In genomic region chr17:19431691-19432090, GRCh38 we compare ENCODE assay signal across 25 cellular contexts. TPM values are rescaled to one million over a fixed set of nuclear protein-coding genes. Genes with fewer than 3 reads are reported as not detected.
DNase-seq lines count a peak whose midpoint lies in the region; ATAC-seq, FAIRE-seq and TF ChIP-seq lines count a peak whose summit lies in the region.
"Had no signal": no experiment of that assay in that cellular context is flagged by ENCODE, and none has a peak within 500 bp of the region (broad histone marks: within the 10 kb centered on the region; RNA-seq: fewer than 3 reads in every experiment).

No MANE protein-coding gene starts in this region.

- H3K36me3 ChIP-seq in H1 (ENCODE audit: control insufficient read depth in 2 of 4, insufficient read depth in 4 of 4, low read length in 3 of 4) (no peaks in the 10 kb centered on the region), neuronal stem cell (replicated peaks in 1 of 2; ENCODE audit: control insufficient read depth in 2 of 2, insufficient read depth in 2 of 2, low read length in 2 of 2) (no peaks in the 10 kb centered on the region), mucosa of descending colon (ENCODE audit: low read depth) (no peaks in the 10 kb centered on the region)
- H3K36me3 ChIP-seq: BE2C; BLaER1 treated with 17β-estradiol and CSF1 and Interleukin-3, amounts not matched to agents 10 nM and 100 nM; HAP-1 had no signal

- H3K14ac ChIP-seq in H9 (ENCODE audit: insufficient read depth, low read length), result no peak overlapping the region
- H3K14ac ChIP-seq in H1 (ENCODE audit: insufficient read length), result no peak overlapping the region
- H3K14ac ChIP-seq in neuronal stem cell (ENCODE audit: low read length), result no peak overlapping the region

- H3K27ac ChIP-seq in H9 (ENCODE audit: insufficient read length, low read depth, low read length), result no peak overlapping the region
- no peak overlapping the region for H3K27ac ChIP-seq in H1 (ENCODE audit: low read depth, low read length)
- H3K27ac ChIP-seq in neuronal stem cell (replicated peaks; ENCODE audit: low read length), result peak overlapping the region; percentile 83
- H3K27ac ChIP-seq: A549; BLaER1 treated with 17β-estradiol and CSF1 and Interleukin-3, amounts not matched to agents 10 nM and 100 nM; GM23248 had no signal

- no peak for TF ChIP-seq RAD21 in H1 (IDR thresholded peaks at IDR 0.05 in 1 of 2, conservative IDR thresholded peaks at IDR 0.05 in 1 of 2; ENCODE audit: low read depth in 2 of 2, low read length in 2 of 2)

- WGBS in H9 (ENCODE audit: extremely low coverage, insufficient read length, low lambda C conversion rate), result no CpG with 5 or more reads among the region's 3 CpGs
- 92% methylated on average over 3 of the region's 3 CpGs; no CpG with 5 or more reads in 1 of the 2 experiments for WGBS in H1 (ENCODE audit: extremely low coverage in 1 of 2, insufficient coverage in 1 of 2, insufficient read length in 1 of 2, insufficient replicate concordance in 2 of 2, low coverage in 1 of 2, low lambda C conversion rate in 2 of 2, missing lambda C conversion rate in 1 of 2), 2 experiments
- WGBS in neuronal stem cell (ENCODE audit: extremely low coverage in 2 of 2, insufficient read length in 2 of 2, insufficient replicate concordance in 1 of 2), 2 donors, result no CpG with 5 or more reads among the region's 3 CpGs

- H3K56ac ChIP-seq in H9 (ENCODE audit: insufficient read length, low read depth, low read length) (no peak overlapping the region), H1 (replicated peaks; ENCODE audit: insufficient read length, low read depth, low read length) (no peak overlapping the region)

- no peak overlapping the region for H2AK5ac ChIP-seq in H9 (ENCODE audit: insufficient read length, low read length)
- 0 out of 2 replicates have a peak overlapping the region, but pooled peaks have one; percentile 11 for H2AK5ac ChIP-seq in H1 (ENCODE audit: low read depth, low read length)
- no peak overlapping the region for H2AK5ac ChIP-seq in neuronal stem cell (ENCODE audit: low read depth, low read length)

- no peak for TF ChIP-seq EP300 in H1 (IDR thresholded peaks at IDR 0.05; ENCODE audit: borderline replicate concordance in 1 of 2, low read depth in 2 of 2, low read length in 2 of 2)

- no peaks in the 10 kb centered on the region for H3K9me3 ChIP-seq in H9 (ENCODE audit: control insufficient read depth, low read depth, low read length)
- no peaks in the 10 kb centered on the region for H3K9me3 ChIP-seq in H1 (ENCODE audit: insufficient read depth in 2 of 2, low read depth in 1 of 2, low read length in 1 of 2)
- no peaks in the 10 kb centered on the region for H3K9me3 ChIP-seq in neuronal stem cell (replicated peaks in 1 of 2; ENCODE audit: control insufficient read depth in 2 of 2, insufficient read depth in 1 of 2, low read depth in 1 of 2, low read length in 2 of 2)
- no peaks in the 10 kb centered on the region for H3K9me3 ChIP-seq in mucosa of descending colon
- H3K9me3 ChIP-seq: A549; BE2C; BLaER1 treated with 17β-estradiol and CSF1 and Interleukin-3, amounts not matched to agents 10 nM and 100 nM; HAP-1 had no signal

- intact Hi-C loops in mucosa of descending colon (cut with DNase I, micrococcal nuclease), result no loop called here

- H4K91ac ChIP-seq in H9 (ENCODE audit: insufficient read length, low read depth, low read length), result no peak overlapping the region
- H4K91ac ChIP-seq in H1 (replicated peaks; ENCODE audit: insufficient read length, low read length), result no peak overlapping the region
- H4K91ac ChIP-seq in neuronal stem cell (ENCODE audit: low read depth, low read length, poor library complexity), result no peak overlapping the region

- H2BK120ac ChIP-seq in H9 (ENCODE audit: low read depth, low read length, poor library complexity, severe bottlenecking) (no peak overlapping the region), H1 (replicated peaks; ENCODE audit: low read depth, low read length) (no peak overlapping the region), neuronal stem cell (ENCODE audit: low read depth, low read length) (no peak overlapping the region)

- no peak overlapping the region for H3K9ac ChIP-seq in H9 (ENCODE audit: extremely low read depth, insufficient read length, low read length)
- no peak overlapping the region for H3K9ac ChIP-seq in H1 (replicated peaks in 1 of 4; ENCODE audit: extremely low read depth in 1 of 4, low read depth in 3 of 4, low read length in 3 of 4)
- H3K9ac ChIP-seq in neuronal stem cell (ENCODE audit: low read depth, low read length, poor library complexity), result no peak overlapping the region
- H3K9ac ChIP-seq: BLaER1 treated with 17β-estradiol and CSF1 and Interleukin-3, amounts not matched to agents 10 nM and 100 nM; GM23248 had no signal

- no peak overlapping the region for H3K4me3 ChIP-seq in H1 (ENCODE audit: extremely low read depth in 1 of 4, insufficient read depth in 2 of 4, low read depth in 3 of 4, low read length in 4 of 4)
- H3K4me3 ChIP-seq in neuronal stem cell (ENCODE audit: low read length in 2 of 2), result no peak overlapping the region
- no peak overlapping the region for H3K4me3 ChIP-seq in mucosa of descending colon
- H3K4me3 ChIP-seq: A549; BLaER1 treated with 17β-estradiol and CSF1 and Interleukin-3, amounts not matched to agents 10 nM and 100 nM; GM23248; HAP-1 had no signal

- CTCF ChIA-PET in H1 (lab: Charles Lee; ENCODE audit: partially characterized antibody), result interaction anchor here (0.8 to 1.6 kb wide), 2 partner anchors 10 to 16 kb away, joined by 3 to 5 read pairs; no protein-coding TSS in a partner anchor

- H3K4me2 ChIP-seq in H9 (ENCODE audit: insufficient read depth, insufficient read length, low read length), result no peak overlapping the region
- no peak overlapping the region for H3K4me2 ChIP-seq in H1 (ENCODE audit: insufficient read depth in 1 of 2, low read depth in 2 of 2, low read length in 2 of 2)
- H3K4me2 ChIP-seq in neuronal stem cell (ENCODE audit: insufficient read depth, low read length, poor library complexity, severe bottlenecking), result no peak overlapping the region
- H3K4me2 ChIP-seq: A549; BLaER1 treated with 17β-estradiol and CSF1 and Interleukin-3, amounts not matched to agents 10 nM and 100 nM had no signal

- no peak overlapping the region for H2AFZ ChIP-seq in H9 (ENCODE audit: low read length)
- H2AFZ ChIP-seq in H1 (ENCODE audit: low read length), result no peak overlapping the region
- H2AFZ ChIP-seq in neuronal stem cell (ENCODE audit: low read length), result no peak overlapping the region

- no peaks in the 10 kb centered on the region for H4K20me1 ChIP-seq in H9 (ENCODE audit: control insufficient read depth, insufficient read depth, insufficient read length)
- no peaks in the 10 kb centered on the region for H4K20me1 ChIP-seq in H1 (replicated peaks in 1 of 2; ENCODE audit: control insufficient read depth in 1 of 2, insufficient read depth in 2 of 2, low read length in 2 of 2)
- H4K20me1 ChIP-seq: BLaER1 treated with 17β-estradiol and CSF1 and Interleukin-3, amounts not matched to agents 10 nM and 100 nM had no signal

- H3K27me3 Mint-ChIP-seq in H9 (ENCODE audit: low read depth), result no peaks in the 10 kb centered on the region
- H3K27me3 Mint-ChIP-seq in nephron (ENCODE audit: low read depth), result peaks cover 10% of the 10 kb centered on the region
- H3K27me3 Mint-ChIP-seq: CD4-positive, alpha-beta T cell had no signal

- no peak for TF ChIP-seq POLR2A in H1 (IDR thresholded peaks at IDR 0.05; ENCODE audit: control extremely low read depth in 1 of 2, low read depth in 2 of 2, low read length in 2 of 2)

- POLR2A ChIA-PET in H1 (lab: Charles Lee; ENCODE audit: partially characterized antibody), result interaction anchor here (0.6 to 1.5 kb wide), 2 partner anchors 11 to 17 kb away, joined by 3 read pairs; no protein-coding TSS in a partner anchor

- TF ChIP-seq CTCF in H9 (conservative IDR thresholded peaks at IDR 0.05) (no peak), H1 (IDR thresholded peaks at IDR 0.05; ENCODE audit: control extremely low read depth in 1 of 3, insufficient read depth in 1 of 3, low read depth in 1 of 3, low read length in 3 of 3) (no peak), nephron (IDR thresholded peaks at IDR 0.05; ENCODE audit: unreplicated experiment in 3 of 3) (no peak), mucosa of descending colon (IDR thresholded peaks at IDR 0.05) (no peak)

- H2BK12ac ChIP-seq in H9 (ENCODE audit: insufficient read length, low read depth, low read length) (no peak overlapping the region), H1 (ENCODE audit: low read depth, low read length) (peak overlapping the region; percentile 50; the same call in 1 of the 2 replicates), neuronal stem cell (ENCODE audit: low read length) (no peak overlapping the region)

- H3K18ac ChIP-seq in H9 (ENCODE audit: insufficient read length, low read depth, low read length) (no peak overlapping the region), H1 (ENCODE audit: extremely low read depth, low read length) (peak overlapping the region; percentile 34; the same call in 1 of the 2 replicates), neuronal stem cell (ENCODE audit: low read length) (no peak overlapping the region)

- no peak for FAIRE-seq in H1 (lab: Jason Lieb, UNC)
- FAIRE-seq: A549, GM12892 had no signal

- no peak for DNase-seq in H9
- no peak for DNase-seq in H1 (ENCODE audit: low read depth in 1 of 2, low spot score in 2 of 2)
- peak; percentile 57 for DNase-seq in neuronal stem cell (ENCODE audit: low spot score)
- no peak for DNase-seq in SHP77 (lab: John Stamatoyannopoulos, UW)
- no peak for DNase-seq in mucosa of descending colon
- DNase-seq: 8988T; ACHN; AML-193; BE2C; Calu3; CD4-positive, alpha-beta T cell; COR-L47; DMS53; DMS79 treated with DMSO at 0.1 percent for 48 hours; GF-D8; GM23248; HFFc6 had no signal

- no peak overlapping the region for H2BK20ac ChIP-seq in H9 (ENCODE audit: low read depth, low read length, poor library complexity, severe bottlenecking)
- peak overlapping the region; percentile 83 for H2BK20ac ChIP-seq in H1 (ENCODE audit: low read length)

- no peaks in the 10 kb centered on the region for H3K23me2 ChIP-seq in H9 (ENCODE audit: insufficient read length, low read depth, low read length, poor library complexity, severe bottlenecking)
- H3K23me2 ChIP-seq in H1 (ENCODE audit: low read depth, low read length), result peaks cover 2% of the 10 kb centered on the region; the same call in 1 of the 2 replicates

- H3K36me3 Mint-ChIP-seq in H9 (ENCODE audit: insufficient read depth in 1 of 3, low read depth in 3 of 3) (no peaks in the 10 kb centered on the region), nephron (ENCODE audit: low read depth) (no peaks in the 10 kb centered on the region)
- H3K36me3 Mint-ChIP-seq: CD14-positive monocyte had no signal

- no peak for ATAC-seq in mucosa of descending colon
- no peak for ATAC-seq in GM21360 (IDR thresholded peaks at IDR 0.05; ENCODE audit: unreplicated experiment)
- ATAC-seq: A549 had no signal

- peaks cover 7% of the 10 kb centered on the region for H3K4me1 ChIP-seq in H9 (ENCODE audit: insufficient read depth, low read length)
- H3K4me1 ChIP-seq in H1 (replicated peaks in 1 of 4; ENCODE audit: control insufficient read depth in 3 of 4, insufficient read depth in 4 of 4, low read length in 3 of 4), result peaks cover 5 to 16% (median 10%) of the 10 kb centered on the region in 4 experiments
- peaks cover 0 to 13% of the 10 kb centered on the region in 2 donors for H3K4me1 ChIP-seq in neuronal stem cell (ENCODE audit: control insufficient read depth in 2 of 2, insufficient read depth in 1 of 2, low read depth in 1 of 2, low read length in 2 of 2)
- no peaks in the 10 kb centered on the region for H3K4me1 ChIP-seq in mucosa of descending colon (ENCODE audit: low read depth)
- H3K4me1 ChIP-seq: A549; BE2C; BLaER1 treated with 17β-estradiol and CSF1 and Interleukin-3, amounts not matched to agents 10 nM and 100 nM had no signal

- H4K8ac ChIP-seq in H9 (replicated peaks; ENCODE audit: insufficient read length, low read depth, low read length) (no peak overlapping the region), H1 (ENCODE audit: extremely low read depth, insufficient read depth, low read length) (no peak overlapping the region), neuronal stem cell (ENCODE audit: low read depth, low read length) (no peak overlapping the region)

- H3K4me3 Mint-ChIP-seq in H9 (no peak overlapping the region), nephron (no peak overlapping the region)
- H3K4me3 Mint-ChIP-seq: CD14-positive monocyte; CD4-positive, alpha-beta T cell; HFFc6 had no signal

- no peak overlapping the region for H3K23ac ChIP-seq in H9 (ENCODE audit: insufficient read length, low read depth, low read length)
- H3K23ac ChIP-seq in H1 (ENCODE audit: insufficient read length), result no peak overlapping the region
- H3K23ac ChIP-seq in neuronal stem cell (ENCODE audit: low read depth, low read length, poor library complexity), result no peak overlapping the region

- peaks cover 49 to 65% of the 10 kb centered on the region in 2 experiments for H3K4me1 Mint-ChIP-seq in H9
- peaks cover 18% of the 10 kb centered on the region for H3K4me1 Mint-ChIP-seq in nephron
- H3K4me1 Mint-ChIP-seq: CD14-positive monocyte had no signal

- H3K27ac Mint-ChIP-seq in H9 (peak overlapping the region in 2 of 3 experiments; percentile 35 to 63; a peak in 1 of 7 replicates), nephron (peak overlapping the region; percentile 65 to 76 (median 75))
- H3K27ac Mint-ChIP-seq: CD4-positive, alpha-beta T cell; HFFc6 had no signal

- H3K4ac ChIP-seq in H9 (ENCODE audit: low read depth, low read length) (no peak overlapping the region), H1 (replicated peaks; ENCODE audit: insufficient read length, low read depth, low read length) (no peak overlapping the region), neuronal stem cell (ENCODE audit: low read length) (no peak overlapping the region)

- no peaks in the 10 kb centered on the region for H3K79me1 ChIP-seq in H9 (ENCODE audit: insufficient read depth, low read depth, low read length, poor library complexity, severe bottlenecking)
- no peaks in the 10 kb centered on the region for H3K79me1 ChIP-seq in H1 (ENCODE audit: low read depth, low read length)
- no peaks in the 10 kb centered on the region for H3K79me1 ChIP-seq in neuronal stem cell (ENCODE audit: low read depth, low read length)

- H3K79me2 ChIP-seq in H9 (ENCODE audit: insufficient read depth, low read length) (no peaks in the 10 kb centered on the region), H1 (ENCODE audit: control insufficient read depth in 1 of 2, insufficient read depth in 2 of 2, low read length in 2 of 2) (no peaks in the 10 kb centered on the region)

- H3T11ph ChIP-seq in H9 (ENCODE audit: low read length), result no peak overlapping the region

- no peak overlapping the region for H4K5ac ChIP-seq in H9 (ENCODE audit: insufficient read length, low read depth, low read length)
- H4K5ac ChIP-seq in H1 (ENCODE audit: insufficient read length, low read depth, low read length), result no peak overlapping the region

- no peak overlapping the region for H2BK15ac ChIP-seq in H9 (ENCODE audit: low read depth, low read length)
- H2BK15ac ChIP-seq in H1 (ENCODE audit: low read length), result 0 out of 2 replicates have a peak overlapping the region, but pooled peaks have one; percentile 36
- no peak overlapping the region for H2BK15ac ChIP-seq in neuronal stem cell (ENCODE audit: low read length)

- H3K9me3 Mint-ChIP-seq in H9 (peaks cover 0 to 2% of the 10 kb centered on the region in 2 experiments; a peak in 1 of 5 replicates), nephron (no peaks in the 10 kb centered on the region)
- H3K9me3 Mint-ChIP-seq: CD4-positive, alpha-beta T cell; HFFc6 had no signal

- H3K27me3 ChIP-seq in H9 (ENCODE audit: insufficient read depth, low read length) (no peaks in the 10 kb centered on the region), H1 (replicated peaks in 1 of 4; ENCODE audit: control insufficient read depth in 3 of 4, extremely low read depth in 1 of 4, insufficient read depth in 3 of 4, low read length in 3 of 4) (no peaks in the 10 kb centered on the region), neuronal stem cell (ENCODE audit: control insufficient read depth in 3 of 3, insufficient read depth in 3 of 3, low read depth in 1 of 3, low read length in 3 of 3) (peaks cover 0 to 17% (median 0%) of the 10 kb centered on the region in 3 experiments)
- H3K27me3 ChIP-seq: BE2C; BLaER1 treated with 17β-estradiol and CSF1 and Interleukin-3, amounts not matched to agents 10 nM and 100 nM had no signal

- H2BK5ac ChIP-seq in H9 (ENCODE audit: insufficient read length, low read length) (no peak overlapping the region), H1 (ENCODE audit: low read depth, low read length) (no peak overlapping the region), neuronal stem cell (ENCODE audit: low read length) (no peak overlapping the region)

RNA-seq across cellular contexts. Expression of gene RNF112, which starts 20.7 kb away (rescaled TPM):
- total RNA-seq in H9 (2021) (0.81 and 1.1 TPM in 2 replicates), mucosa of descending colon (10 to 100 TPM in 1 of 3 donors, 1 to 10 TPM in 2; 2.4 to 13.4 (median 3.4) TPM)
- total RNA-seq in H1 (2021; fragmentation: NEBNext Ultra II Directional; extraction: Animal tissue kit (Norgen Biotek cat#: 25700)), result 2.2 and 2.3 TPM in 2 replicates
- 1.1 and 1.7 TPM in 2 replicates for polyA plus RNA-seq in H1 (2011; rRNA removed)
- 1.7 TPM for polyA plus RNA-seq in H1 (2011; cell fraction: cytosol; rRNA removed)
- polyA plus RNA-seq in H1 (2011; cell fraction: nucleus; rRNA removed), result 8.6 TPM
- 1.4 to 3.8 TPM (median 2.5 TPM) in 4 replicates for polyA plus RNA-seq in H1 (2012, experiment 1 of 2)
- polyA plus RNA-seq in H1 (2012, experiment 2 of 2), result 0.79 TPM
- 0.85 TPM for polyA plus RNA-seq in H1 (2013, experiment 1 of 2)
- 0.90 TPM for polyA plus RNA-seq in H1 (2013, experiment 2 of 2)
- 0.68 and 0.98 TPM in 2 replicates for polyA minus RNA-seq in H1 (2011; rRNA and poly(A)+ RNA removed)
- 4.6 TPM for polyA minus RNA-seq in H1 (2011; cell fraction: cytosol; rRNA and poly(A)+ RNA removed)
- polyA minus RNA-seq in H1 (2011; cell fraction: nucleus; rRNA and poly(A)+ RNA removed), result 1.6 TPM
- polyA plus RNA-seq in neuronal stem cell (2013, experiment 1 of 2), result 1.4 TPM
- 1.1 TPM for polyA plus RNA-seq in neuronal stem cell (2013, experiment 2 of 2)
- total RNA-seq: G401 had no signal
- polyA plus RNA-seq: CD14-positive monocyte had no signal

RNA-seq across cellular contexts. Expression of gene MFAP4, which starts 44.7 kb away (rescaled TPM):
- total RNA-seq in H9 (2021), result 1.5 and 2.0 TPM in 2 replicates
- total RNA-seq in H1 (2021; fragmentation: NEBNext Ultra II Directional; extraction: Animal tissue kit (Norgen Biotek cat#: 25700)), result 3.6 and 3.8 TPM in 2 replicates
- polyA plus RNA-seq in H1 (2011; rRNA removed), result 3.1 and 8.1 TPM in 2 replicates
- polyA plus RNA-seq in H1 (2011; cell fraction: cytosol; rRNA removed), result 3.4 TPM
- 9.6 TPM for polyA plus RNA-seq in H1 (2011; cell fraction: nucleus; rRNA removed)
- 3.4 to 5.8 TPM (median 4.6 TPM) in 4 replicates for polyA plus RNA-seq in H1 (2012, experiment 1 of 2)
- 5.5 TPM for polyA plus RNA-seq in H1 (2012, experiment 2 of 2)
- polyA plus RNA-seq in H1 (2013, experiment 1 of 2), result 6.5 TPM
- polyA plus RNA-seq in H1 (2013, experiment 2 of 2), result 8.6 TPM
- 1.9 and 4.1 TPM in 2 replicates for polyA minus RNA-seq in H1 (2011; rRNA and poly(A)+ RNA removed)
- polyA minus RNA-seq in H1 (2011; cell fraction: cytosol; rRNA and poly(A)+ RNA removed), result 3.8 TPM
- polyA minus RNA-seq in H1 (2011; cell fraction: nucleus; rRNA and poly(A)+ RNA removed), result 2.5 TPM
- polyA plus RNA-seq in neuronal stem cell (2013, experiment 1 of 2), result 0.18 TPM
- 0.07 TPM for polyA plus RNA-seq in neuronal stem cell (2013, experiment 2 of 2)
- total RNA-seq in mucosa of descending colon, result 100 to 1,000 TPM in 1 of 3 donors, 10 to 100 TPM in 2; 19.0 to 127 (median 44.2) TPM
- total RNA-seq: Calu3; CD4-positive, alpha-beta T cell; G401 had no signal

RNA-seq across cellular contexts. Expression of gene MAPK7, which starts 53.4 kb away (rescaled TPM):
- total RNA-seq in H9 (2021) (43.8 and 45.5 TPM in 2 replicates), mucosa of descending colon (10 to 100 TPM; 36.9 to 48.6 (median 47.5) TPM)
- 28.1 and 33.8 TPM in 2 replicates for total RNA-seq in H1 (2021; fragmentation: NEBNext Ultra II Directional; extraction: Animal tissue kit (Norgen Biotek cat#: 25700))
- 15.2 and 31.3 TPM in 2 replicates for polyA plus RNA-seq in H1 (2011; rRNA removed)
- polyA plus RNA-seq in H1 (2011; cell fraction: cytosol; rRNA removed), result 14.1 TPM
- 49.4 TPM for polyA plus RNA-seq in H1 (2011; cell fraction: nucleus; rRNA removed)
- 20.3 to 30.7 TPM (median 27.8 TPM) in 4 replicates for polyA plus RNA-seq in H1 (2012, experiment 1 of 2)
- 32.4 TPM for polyA plus RNA-seq in H1 (2012, experiment 2 of 2)
- polyA plus RNA-seq in H1 (2013, experiment 1 of 2), result 23.0 TPM
- 21.6 TPM for polyA plus RNA-seq in H1 (2013, experiment 2 of 2)
- polyA minus RNA-seq in H1 (2011; rRNA and poly(A)+ RNA removed), result 51.2 and 56.3 TPM in 2 replicates
- polyA minus RNA-seq in H1 (2011; cell fraction: cytosol; rRNA and poly(A)+ RNA removed), result 21.0 TPM
- polyA minus RNA-seq in H1 (2011; cell fraction: nucleus; rRNA and poly(A)+ RNA removed), result 57.7 TPM
- polyA plus RNA-seq in neuronal stem cell (2013, experiment 1 of 2), result 21.1 TPM
- polyA plus RNA-seq in neuronal stem cell (2013, experiment 2 of 2), result 21.3 TPM
